8 cellular contexts compared by ENCODE assay signal in genomic region chr14:72894623-72895378, GRCh38.
DNase-seq lines count a peak whose midpoint lies in the region; ATAC-seq and TF ChIP-seq lines count a peak whose summit lies in the region.

No MANE protein-coding gene starts in this region.

- ATAC-seq in GM21447 (IDR thresholded peaks at IDR 0.05; ENCODE audit: unreplicated experiment) = no peak

- H3K27ac ChIP-seq in SU-DHL-6 (ENCODE audit: low read depth, low read length) (no peak overlapping the region), muscle layer of duodenum (ENCODE audit: low read length) (peak overlapping the region; percentile 31)

- H3K4me2 ChIP-seq in SU-DHL-6 (ENCODE audit: low read depth, low read length, poor library complexity, severe bottlenecking) = peak overlapping the region; percentile 91

- peak overlapping the region; percentile 90 for H3K4me3 ChIP-seq in SU-DHL-6 (ENCODE audit: insufficient read depth, low read length, poor library complexity, severe bottlenecking)
- peak overlapping the region; percentile 88 for H3K4me3 ChIP-seq in endocrine pancreas (ENCODE audit: control insufficient read depth, insufficient read depth, low read length)
- H3K4me3 ChIP-seq in muscle layer of duodenum (ENCODE audit: low read depth in 1 of 2, low read length in 2 of 2) = peak overlapping the region; percentile 76 to 98

- H3K9me2 ChIP-seq in SU-DHL-6 (replicated peaks; ENCODE audit: insufficient read depth, low read length) = no peaks in the 10 kb centered on the region

- peak overlapping the region; percentile 66 for H3K9ac ChIP-seq in SU-DHL-6 (ENCODE audit: low read length)
- H3K9ac ChIP-seq in endocrine pancreas (ENCODE audit: control insufficient read depth, insufficient read depth, low read length) = peak overlapping the region; percentile 34

- H3K4me1 ChIP-seq in endocrine pancreas (ENCODE audit: control insufficient read depth, insufficient read depth, low read length) (no peaks in the 10 kb centered on the region), muscle layer of duodenum (ENCODE audit: control insufficient read depth in 1 of 2, insufficient read depth in 2 of 2, low read length in 2 of 2) (peaks cover 6 to 27% of the 10 kb centered on the region in 2 donors)

- peak; percentile 45 for DNase-seq in DMS79 treated with DMSO at 0.1 percent for 48 hours (lab: John Stamatoyannopoulos, UW)
- DNase-seq in DMS79 (lab: John Stamatoyannopoulos, UW) = no peak
- no peak for DNase-seq in COLO668 (lab: John Stamatoyannopoulos, UW; ENCODE audit: unreplicated experiment)
- DNase-seq in NCI-H187 treated with DMSO at 0.1 percent for 48 hours (lab: John Stamatoyannopoulos, UW) = no peak

- TF ChIP-seq CTCF in SU-DHL-6 (IDR thresholded peaks at IDR 0.05; ENCODE audit: insufficient read depth, low read length, poor library complexity, severe bottlenecking) = no peak

- H4K20me1 ChIP-seq in SU-DHL-6 (ENCODE audit: low read depth, low read length) = no peaks in the 10 kb centered on the region; the same call in 1 of the 2 replicates

- no peaks in the 10 kb centered on the region for H3K9me3 ChIP-seq in SU-DHL-6 (ENCODE audit: insufficient read depth, low read length)
- H3K9me3 ChIP-seq in endocrine pancreas (ENCODE audit: control insufficient read depth, low read length) = no peaks in the 10 kb centered on the region
- no peaks in the 10 kb centered on the region for H3K9me3 ChIP-seq in muscle layer of duodenum (ENCODE audit: control insufficient read depth in 1 of 2, low read length in 2 of 2)

- H3K27me3 ChIP-seq in SU-DHL-6 (ENCODE audit: low read length) (no peaks in the 10 kb centered on the region), endocrine pancreas (ENCODE audit: control insufficient read depth, insufficient read depth, low read length) (peaks cover 2% of the 10 kb centered on the region), muscle layer of duodenum (ENCODE audit: low read depth, low read length) (peaks cover 12% of the 10 kb centered on the region)

- peak overlapping the region; percentile 97 for H2AFZ ChIP-seq in SU-DHL-6 (ENCODE audit: low read depth, low read length, severe bottlenecking)

- H3F3A ChIP-seq in SU-DHL-6 (ENCODE audit: insufficient read depth) = 0 out of 2 replicates have a peak, but pooled peaks cover 3% of the 10 kb centered on the region

- H3K36me3 ChIP-seq in SU-DHL-6 (ENCODE audit: low read length) (no peaks in the 10 kb centered on the region), endocrine pancreas (ENCODE audit: control insufficient read depth, insufficient read depth, low read length) (no peaks in the 10 kb centered on the region), muscle layer of duodenum (ENCODE audit: control insufficient read depth in 1 of 2, insufficient read depth in 2 of 2, low read length in 2 of 2) (no peaks in the 10 kb centered on the region)

- H3K79me2 ChIP-seq in SU-DHL-6 (ENCODE audit: insufficient read depth, low read length) = 0 out of 2 replicates have a peak, but pooled peaks cover 7% of the 10 kb centered on the region
